1 cellular context compared by ENCODE assay signal in the genomic region with DNA sequence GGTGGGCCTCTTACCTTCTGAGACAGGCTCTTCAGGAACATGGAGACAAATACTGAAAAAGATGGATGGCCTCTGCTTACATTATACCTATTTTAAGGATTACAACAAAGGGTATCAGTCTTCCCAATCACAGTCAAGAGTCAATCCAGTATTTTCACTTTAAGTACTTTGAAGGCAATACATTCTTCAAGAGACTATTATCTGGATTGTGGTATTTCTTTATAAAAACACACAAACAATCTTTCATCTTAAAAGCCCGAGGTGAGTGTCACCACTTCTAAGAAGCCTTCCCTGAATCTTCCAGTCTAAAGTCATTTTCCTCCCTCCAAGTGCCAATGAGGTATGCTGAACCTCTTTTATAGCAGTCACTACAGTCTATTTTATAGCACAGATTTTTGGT.
TF ChIP-seq lines count a peak whose summit lies in the region.

No MANE protein-coding gene starts in this region.

TF ChIP-seq in GM23338, 12 proteins besides CTCF, POLR2A, EP300 and RAD21:
- TF ChIP-seq ZNF114 (CRISPR knock-in tag; IDR thresholded peaks at IDR 0.05) (no peak), ZNF331 (CRISPR knock-in tag; IDR thresholded peaks at IDR 0.05; ENCODE audit: low read depth) (no peak), EZH2phosphoT487 (IDR thresholded peaks at IDR 0.05; ENCODE audit: unreplicated experiment) (no peak), EZH2 (IDR thresholded peaks at IDR 0.05; ENCODE audit: low read depth, unreplicated experiment) (no peak), POLR2AphosphoS5 (IDR thresholded peaks at IDR 0.05; ENCODE audit: low read depth) (no peak), JUNB (IDR thresholded peaks at IDR 0.05; ENCODE audit: unreplicated experiment) (no peak), CREB1 (CRISPR knock-in tag; IDR thresholded peaks at IDR 0.05; ENCODE audit: low read depth) (no peak), STAT1 (IDR thresholded peaks at IDR 0.05; ENCODE audit: unreplicated experiment) (no peak), NANOG (IDR thresholded peaks at IDR 0.05; ENCODE audit: borderline replicate concordance) (no peak)
- TF ChIP-seq, protein P1, sequence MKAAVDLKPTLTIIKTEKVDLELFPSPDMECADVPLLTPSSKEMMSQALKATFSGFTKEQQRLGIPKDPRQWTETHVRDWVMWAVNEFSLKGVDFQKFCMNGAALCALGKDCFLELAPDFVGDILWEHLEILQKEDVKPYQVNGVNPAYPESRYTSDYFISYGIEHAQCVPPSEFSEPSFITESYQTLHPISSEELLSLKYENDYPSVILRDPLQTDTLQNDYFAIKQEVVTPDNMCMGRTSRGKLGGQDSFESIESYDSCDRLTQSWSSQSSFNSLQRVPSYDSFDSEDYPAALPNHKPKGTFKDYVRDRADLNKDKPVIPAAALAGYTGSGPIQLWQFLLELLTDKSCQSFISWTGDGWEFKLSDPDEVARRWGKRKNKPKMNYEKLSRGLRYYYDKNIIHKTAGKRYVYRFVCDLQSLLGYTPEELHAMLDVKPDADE (IDR thresholded peaks at IDR 0.05), result no peak
- TF ChIP-seq, protein P2, sequence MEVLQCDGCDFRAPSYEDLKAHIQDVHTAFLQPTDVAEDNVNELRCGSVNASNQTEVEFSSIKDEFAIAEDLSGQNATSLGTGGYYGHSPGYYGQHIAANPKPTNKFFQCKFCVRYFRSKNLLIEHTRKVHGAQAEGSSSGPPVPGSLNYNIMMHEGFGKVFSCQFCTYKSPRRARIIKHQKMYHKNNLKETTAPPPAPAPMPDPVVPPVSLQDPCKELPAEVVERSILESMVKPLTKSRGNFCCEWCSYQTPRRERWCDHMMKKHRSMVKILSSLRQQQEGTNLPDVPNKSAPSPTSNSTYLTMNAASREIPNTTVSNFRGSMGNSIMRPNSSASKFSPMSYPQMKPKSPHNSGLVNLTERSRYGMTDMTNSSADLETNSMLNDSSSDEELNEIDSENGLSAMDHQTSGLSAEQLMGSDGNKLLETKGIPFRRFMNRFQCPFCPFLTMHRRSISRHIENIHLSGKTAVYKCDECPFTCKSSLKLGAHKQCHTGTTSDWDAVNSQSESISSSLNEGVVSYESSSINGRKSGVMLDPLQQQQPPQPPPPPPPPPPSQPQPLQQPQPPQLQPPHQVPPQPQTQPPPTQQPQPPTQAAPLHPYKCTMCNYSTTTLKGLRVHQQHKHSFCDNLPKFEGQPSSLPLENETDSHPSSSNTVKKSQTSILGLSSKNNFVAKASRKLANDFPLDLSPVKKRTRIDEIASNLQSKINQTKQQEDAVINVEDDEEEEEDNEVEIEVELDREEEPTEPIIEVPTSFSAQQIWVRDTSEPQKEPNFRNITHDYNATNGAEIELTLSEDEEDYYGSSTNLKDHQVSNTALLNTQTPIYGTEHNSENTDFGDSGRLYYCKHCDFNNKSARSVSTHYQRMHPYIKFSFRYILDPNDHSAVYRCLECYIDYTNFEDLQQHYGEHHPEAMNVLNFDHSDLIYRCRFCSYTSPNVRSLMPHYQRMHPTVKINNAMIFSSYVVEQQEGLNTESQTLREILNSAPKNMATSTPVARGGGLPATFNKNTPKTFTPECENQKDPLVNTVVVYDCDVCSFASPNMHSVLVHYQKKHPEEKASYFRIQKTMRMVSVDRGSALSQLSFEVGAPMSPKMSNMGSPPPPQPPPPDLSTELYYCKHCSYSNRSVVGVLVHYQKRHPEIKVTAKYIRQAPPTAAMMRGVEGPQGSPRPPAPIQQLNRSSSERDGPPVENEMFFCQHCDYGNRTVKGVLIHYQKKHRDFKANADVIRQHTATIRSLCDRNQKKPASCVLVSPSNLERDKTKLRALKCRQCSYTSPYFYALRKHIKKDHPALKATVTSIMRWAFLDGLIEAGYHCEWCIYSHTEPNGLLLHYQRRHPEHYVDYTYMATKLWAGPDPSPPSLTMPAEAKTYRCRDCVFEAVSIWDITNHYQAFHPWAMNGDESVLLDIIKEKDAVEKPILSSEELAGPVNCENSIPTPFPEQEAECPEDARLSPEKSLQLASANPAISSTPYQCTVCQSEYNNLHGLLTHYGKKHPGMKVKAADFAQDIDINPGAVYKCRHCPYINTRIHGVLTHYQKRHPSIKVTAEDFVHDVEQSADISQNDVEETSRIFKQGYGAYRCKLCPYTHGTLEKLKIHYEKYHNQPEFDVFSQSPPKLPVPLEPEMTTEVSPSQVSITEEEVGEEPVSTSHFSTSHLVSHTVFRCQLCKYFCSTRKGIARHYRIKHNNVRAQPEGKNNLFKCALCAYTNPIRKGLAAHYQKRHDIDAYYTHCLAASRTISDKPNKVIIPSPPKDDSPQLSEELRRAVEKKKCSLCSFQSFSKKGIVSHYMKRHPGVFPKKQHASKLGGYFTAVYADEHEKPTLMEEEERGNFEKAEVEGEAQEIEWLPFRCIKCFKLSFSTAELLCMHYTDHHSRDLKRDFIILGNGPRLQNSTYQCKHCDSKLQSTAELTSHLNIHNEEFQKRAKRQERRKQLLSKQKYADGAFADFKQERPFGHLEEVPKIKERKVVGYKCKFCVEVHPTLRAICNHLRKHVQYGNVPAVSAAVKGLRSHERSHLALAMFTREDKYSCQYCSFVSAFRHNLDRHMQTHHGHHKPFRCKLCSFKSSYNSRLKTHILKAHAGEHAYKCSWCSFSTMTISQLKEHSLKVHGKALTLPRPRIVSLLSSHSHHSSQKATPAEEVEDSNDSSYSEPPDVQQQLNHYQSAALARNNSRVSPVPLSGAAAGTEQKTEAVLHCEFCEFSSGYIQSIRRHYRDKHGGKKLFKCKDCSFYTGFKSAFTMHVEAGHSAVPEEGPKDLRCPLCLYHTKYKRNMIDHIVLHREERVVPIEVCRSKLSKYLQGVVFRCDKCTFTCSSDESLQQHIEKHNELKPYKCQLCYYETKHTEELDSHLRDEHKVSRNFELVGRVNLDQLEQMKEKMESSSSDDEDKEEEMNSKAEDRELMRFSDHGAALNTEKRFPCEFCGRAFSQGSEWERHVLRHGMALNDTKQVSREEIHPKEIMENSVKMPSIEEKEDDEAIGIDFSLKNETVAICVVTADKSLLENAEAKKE (CRISPR knock-in tag; IDR thresholded peaks at IDR 0.05), result no peak
- TF ChIP-seq, protein P3, sequence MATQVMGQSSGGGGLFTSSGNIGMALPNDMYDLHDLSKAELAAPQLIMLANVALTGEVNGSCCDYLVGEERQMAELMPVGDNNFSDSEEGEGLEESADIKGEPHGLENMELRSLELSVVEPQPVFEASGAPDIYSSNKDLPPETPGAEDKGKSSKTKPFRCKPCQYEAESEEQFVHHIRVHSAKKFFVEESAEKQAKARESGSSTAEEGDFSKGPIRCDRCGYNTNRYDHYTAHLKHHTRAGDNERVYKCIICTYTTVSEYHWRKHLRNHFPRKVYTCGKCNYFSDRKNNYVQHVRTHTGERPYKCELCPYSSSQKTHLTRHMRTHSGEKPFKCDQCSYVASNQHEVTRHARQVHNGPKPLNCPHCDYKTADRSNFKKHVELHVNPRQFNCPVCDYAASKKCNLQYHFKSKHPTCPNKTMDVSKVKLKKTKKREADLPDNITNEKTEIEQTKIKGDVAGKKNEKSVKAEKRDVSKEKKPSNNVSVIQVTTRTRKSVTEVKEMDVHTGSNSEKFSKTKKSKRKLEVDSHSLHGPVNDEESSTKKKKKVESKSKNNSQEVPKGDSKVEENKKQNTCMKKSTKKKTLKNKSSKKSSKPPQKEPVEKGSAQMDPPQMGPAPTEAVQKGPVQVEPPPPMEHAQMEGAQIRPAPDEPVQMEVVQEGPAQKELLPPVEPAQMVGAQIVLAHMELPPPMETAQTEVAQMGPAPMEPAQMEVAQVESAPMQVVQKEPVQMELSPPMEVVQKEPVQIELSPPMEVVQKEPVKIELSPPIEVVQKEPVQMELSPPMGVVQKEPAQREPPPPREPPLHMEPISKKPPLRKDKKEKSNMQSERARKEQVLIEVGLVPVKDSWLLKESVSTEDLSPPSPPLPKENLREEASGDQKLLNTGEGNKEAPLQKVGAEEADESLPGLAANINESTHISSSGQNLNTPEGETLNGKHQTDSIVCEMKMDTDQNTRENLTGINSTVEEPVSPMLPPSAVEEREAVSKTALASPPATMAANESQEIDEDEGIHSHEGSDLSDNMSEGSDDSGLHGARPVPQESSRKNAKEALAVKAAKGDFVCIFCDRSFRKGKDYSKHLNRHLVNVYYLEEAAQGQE (IDR thresholded peaks at IDR 0.05; ENCODE audit: unreplicated experiment), result no peak
